In genomic region chr4:109937352-109937751, GRCh38 we compare ENCODE assay signal across 2 cellular contexts. TPM values are rescaled to one million over a fixed set of nuclear protein-coding genes. Genes with fewer than 3 reads are reported as not detected.
"Had no signal": no experiment of that assay in that cellular context is flagged by ENCODE, and none has a peak within 500 bp of the region (broad histone marks: within the 10 kb centered on the region; RNA-seq: fewer than 3 reads in every experiment).

No MANE protein-coding gene starts in this region.

RNA-seq across cellular contexts. Expression of gene EGF, which starts 24.7 kb away (rescaled TPM):
- total RNA-seq: subcutaneous adipose tissue, thoracic aorta had no signal
